ENCODE assay signal across 28 cellular contexts in genomic region chr6:43306086-43306485, GRCh38. TPM values are rescaled to one million over a fixed set of nuclear protein-coding genes. Genes with fewer than 3 reads are reported as not detected.
DNase-seq lines count a peak whose midpoint lies in the region; TF ChIP-seq lines count a peak whose summit lies in the region.
"Had no signal": no experiment of that assay in that cellular context is flagged by ENCODE, and none has a peak within 500 bp of the region (broad histone marks: within the 10 kb centered on the region; RNA-seq: fewer than 3 reads in every experiment).

No MANE protein-coding gene starts in this region.

- TF ChIP-seq EP300 in tibial nerve (IDR thresholded peaks at IDR 0.05) = no peak

- H3K9me3 ChIP-seq in HEK293 (ENCODE audit: control insufficient read depth, insufficient read depth, low read depth, low read length) (no peaks in the 10 kb centered on the region), liver (ENCODE audit: control insufficient read depth in 4 of 4, low read length in 3 of 4) (no peaks in the 10 kb centered on the region), tibial nerve (no peaks in the 10 kb centered on the region)
- H3K9me3 ChIP-seq: SJCRH30 had no signal

- H3K4me3 ChIP-seq in HEK293 (ENCODE audit: low read depth, low read length) = no peak overlapping the region
- no peak overlapping the region for H3K4me3 ChIP-seq in liver (ENCODE audit: low read depth in 1 of 3, low read length in 3 of 3)
- no peak overlapping the region for H3K4me3 ChIP-seq in tibial nerve
- H3K4me3 ChIP-seq: BLaER1 treated with 17β-estradiol and CSF1 and Interleukin-3, amounts not matched to agents 10 nM and 100 nM; K562; PC-9; SJCRH30 had no signal

- peak; percentile 38 for DNase-seq in activated effector memory CD4-positive, alpha-beta T cell treated with anti-CD3 and anti-CD28 coated beads, Interleukin-2, amount 50 U/mL, for 16 hours
- DNase-seq in activated effector memory CD4-positive, alpha-beta T cell treated with Interleukin-2 at 50 U/mL for 16 hours = no peak
- DNase-seq in astrocyte of the hippocampus (ENCODE audit: low read depth, low spot score) (peak; percentile 28), tibial nerve (ENCODE audit: low spot score in 2 of 2) (no peak), DMS79 treated with DMSO at 0.1 percent for 48 hours (lab: John Stamatoyannopoulos, UW) (no peak), mesenteric fat pad (ENCODE audit: low spot score) (no peak)
- DNase-seq: AML-193; CD4-positive, alpha-beta T cell; GOT3; HCEC 1CT; MM.1S; NCI-H1417; NCI-H1694; NCI-H2081; NCI-H345; NCI-H524; NCI-H774; PC-9; SJCRH30 had no signal

- 43% methylated on average over 7 of the region's 7 CpGs for WGBS in liver
- 81 to 89% methylated on average over 7 of the region's 7 CpGs for WGBS in tibial nerve, 2 donors

- TF ChIP-seq POLR2A in tibial nerve (IDR thresholded peaks at IDR 0.05) = no peak

- peak in 1 of 2 donors; percentile 25 for TF ChIP-seq RAD21 in liver (IDR thresholded peaks at IDR 0.05)

- CTCF ChIA-PET in HEK293 (lab: Yijun Ruan, JAX) = interaction anchor here (1.5 kb wide), 1 partner anchor 42 kb away, joined by 4 read pairs; no protein-coding TSS in a partner anchor

- no peak for TF ChIP-seq CTCF in HEK293 (tag by site-specific recombination; IDR thresholded peaks at IDR 0.05)
- TF ChIP-seq CTCF in liver (IDR thresholded peaks at IDR 0.05; ENCODE audit: low read depth, low read length, missing input control) = no peak
- no peak for TF ChIP-seq CTCF in tibial nerve (IDR thresholded peaks at IDR 0.05)

- no peak overlapping the region for H3K27ac ChIP-seq in HEK293 (ENCODE audit: extremely low read depth, low read depth, low read length)
- H3K27ac ChIP-seq in liver (ENCODE audit: low read depth in 1 of 2, low read length in 2 of 2) = peak overlapping the region; percentile 29 to 71
- H3K27ac ChIP-seq in tibial nerve = no peak overlapping the region
- H3K27ac ChIP-seq: BLaER1 treated with 17β-estradiol and CSF1 and Interleukin-3, amounts not matched to agents 10 nM and 100 nM; HL-60; PC-9; SJCRH30 had no signal

- no peak overlapping the region for H3K9ac ChIP-seq in liver (ENCODE audit: low read depth in 1 of 2, low read length in 2 of 2)
- H3K9ac ChIP-seq: BLaER1 treated with 17β-estradiol and CSF1 and Interleukin-3, amounts not matched to agents 10 nM and 100 nM had no signal

- H3K36me3 ChIP-seq in HEK293 (ENCODE audit: control insufficient read depth in 2 of 2, insufficient read depth in 1 of 2, low read length in 2 of 2) (no peaks in the 10 kb centered on the region), liver (ENCODE audit: control insufficient read depth in 4 of 4, insufficient read depth in 3 of 4, low read depth in 1 of 4, low read length in 3 of 4) (peaks cover 5 to 16% (median 10%) of the 10 kb centered on the region in 4 donors), tibial nerve (no peaks in the 10 kb centered on the region)
- H3K36me3 ChIP-seq: BLaER1 treated with 17β-estradiol and CSF1 and Interleukin-3, amounts not matched to agents 10 nM and 100 nM; SJCRH30 had no signal

- POLR2A ChIA-PET in HEK293 (lab: Yijun Ruan, JAX) = no interaction called here

- H3K4me1 ChIP-seq in HEK293 (ENCODE audit: control insufficient read depth, insufficient read depth, low read length) = no peaks in the 10 kb centered on the region
- H3K4me1 ChIP-seq in liver (ENCODE audit: control insufficient read depth in 4 of 4, insufficient read depth in 4 of 4, low read length in 3 of 4) = peaks cover 8 to 45% (median 30%) of the 10 kb centered on the region in 4 donors
- peaks cover 0 to 13% (median 3%) of the 10 kb centered on the region in 4 donors for H3K4me1 ChIP-seq in tibial nerve
- H3K4me1 ChIP-seq: SJCRH30 had no signal

- no peaks in the 10 kb centered on the region for H3K27me3 ChIP-seq in liver (ENCODE audit: control insufficient read depth in 4 of 4, insufficient read depth in 4 of 4, low read length in 3 of 4)
- peaks cover 0 to 27% of the 10 kb centered on the region in 2 donors for H3K27me3 ChIP-seq in tibial nerve

TF ChIP-seq in HEK293, 187 proteins besides CTCF, POLR2A, EP300 and RAD21 (continues in another document):
- TF ChIP-seq EGR2 (tag by site-specific recombination; IDR thresholded peaks at IDR 0.05; ENCODE audit: low read depth) = no peak
- peak; percentile 38 for TF ChIP-seq GLIS1 (tag by site-specific recombination; IDR thresholded peaks at IDR 0.05)
- TF ChIP-seq ZNF571 (tag by site-specific recombination; IDR thresholded peaks at IDR 0.05) = no peak
- TF ChIP-seq ZEB2 (tag by site-specific recombination; IDR thresholded peaks at IDR 0.05) = no peak
- 0 out of 2 replicates have a peak, but pooled peaks have one; percentile 31 for TF ChIP-seq HIC1 (tag by site-specific recombination; IDR thresholded peaks at IDR 0.05)
- peak; percentile 47; the same call in 1 of the 2 replicates for TF ChIP-seq ATF2 (tag by site-specific recombination; IDR thresholded peaks at IDR 0.05; ENCODE audit: low read depth)
- TF ChIP-seq ZNF776 (tag by site-specific recombination; IDR thresholded peaks at IDR 0.05; ENCODE audit: borderline replicate concordance) = no peak

TF ChIP-seq in liver, 16 proteins besides CTCF, POLR2A, EP300 and RAD21:
- TF ChIP-seq YY1 (IDR thresholded peaks at IDR 0.05) = no peak
- TF ChIP-seq MAX (IDR thresholded peaks at IDR 0.05) = no peak
- TF ChIP-seq ATF3 (IDR thresholded peaks at IDR 0.05) = peak; percentile 60
- peak in 1 of 2 donors; percentile 11 for TF ChIP-seq EGR1 (IDR thresholded peaks at IDR 0.05; ENCODE audit: low read depth in 2 of 2)
- TF ChIP-seq REST (IDR thresholded peaks at IDR 0.05) = peak; percentile 19
- TF ChIP-seq JUND (IDR thresholded peaks at IDR 0.05) = peak; percentile 86 to 88
- TF ChIP-seq RXRA (IDR thresholded peaks at IDR 0.05) = peak; percentile 33 to 48

RNA-seq across cellular contexts. Expression of gene CRIP3, which starts 2.5 kb away (rescaled TPM):
- 1 to 10 TPM; 1.1 to 1.6 TPM for total RNA-seq in liver
- 1 to 10 TPM; 3.2 to 9.5 TPM for polyA plus RNA-seq in liver
- total RNA-seq in tibial nerve = 10 to 100 TPM in 1 of 4 donors, 1 to 10 TPM in 2, not detected in 1; 5.2 to 12.7 (median 6.1) TPM
- total RNA-seq in mesenteric fat pad = 0.58 TPM
- total RNA-seq: LHCN-M2, RPMI7951, SJCRH30 had no signal
- polyA plus RNA-seq: AG04450 had no signal

RNA-seq across cellular contexts. Expression of gene SLC22A7, which starts 8.0 kb away (rescaled TPM):
- 100 to 1,000 TPM; 143 to 495 TPM for total RNA-seq in liver
- 100 to 1,000 TPM; 172 to 284 TPM for polyA plus RNA-seq in liver
- not detected for total RNA-seq in tibial nerve
- not detected for total RNA-seq in mesenteric fat pad
- total RNA-seq: CD4-positive, alpha-beta T cell; K562; LHCN-M2; PC-9; Right ventricle myocardium inferior; RPMI7951; SJCRH30 had no signal
- polyA plus RNA-seq: AG04450, K562 had no signal

Comparison
In these comparisons a context has a peak if more than half of its experiments do, and no peak if none do; other contexts are left out.
1. DNase-seq: peak in activated effector memory CD4-positive, alpha-beta T cell treated with anti-CD3 and anti-CD28 coated beads, Interleukin-2, amount 50 U/mL, for 16 hours (single experiment) and astrocyte of the hippocampus (single experiment); none in activated effector memory CD4-positive, alpha-beta T cell treated with Interleukin-2 at 50 U/mL for 16 hours (single experiment), tibial nerve (0 of 2), DMS79 treated with DMSO at 0.1 percent for 48 hours (single experiment) and mesenteric fat pad (single experiment).
2. H3K27ac ChIP-seq: peak in liver (2 of 2); none in HEK293 (single experiment) and tibial nerve (0 of 4).
3. RNA of gene SLC22A7, which starts 8.0 kb away (total RNA-seq): 143 to 495 TPM in liver; not detected in tibial nerve and not detected in mesenteric fat pad (single experiment); every median in the first group is over 100 times any median in the second.